ENCODE assay signal across 1 cellular context in the genomic region with DNA sequence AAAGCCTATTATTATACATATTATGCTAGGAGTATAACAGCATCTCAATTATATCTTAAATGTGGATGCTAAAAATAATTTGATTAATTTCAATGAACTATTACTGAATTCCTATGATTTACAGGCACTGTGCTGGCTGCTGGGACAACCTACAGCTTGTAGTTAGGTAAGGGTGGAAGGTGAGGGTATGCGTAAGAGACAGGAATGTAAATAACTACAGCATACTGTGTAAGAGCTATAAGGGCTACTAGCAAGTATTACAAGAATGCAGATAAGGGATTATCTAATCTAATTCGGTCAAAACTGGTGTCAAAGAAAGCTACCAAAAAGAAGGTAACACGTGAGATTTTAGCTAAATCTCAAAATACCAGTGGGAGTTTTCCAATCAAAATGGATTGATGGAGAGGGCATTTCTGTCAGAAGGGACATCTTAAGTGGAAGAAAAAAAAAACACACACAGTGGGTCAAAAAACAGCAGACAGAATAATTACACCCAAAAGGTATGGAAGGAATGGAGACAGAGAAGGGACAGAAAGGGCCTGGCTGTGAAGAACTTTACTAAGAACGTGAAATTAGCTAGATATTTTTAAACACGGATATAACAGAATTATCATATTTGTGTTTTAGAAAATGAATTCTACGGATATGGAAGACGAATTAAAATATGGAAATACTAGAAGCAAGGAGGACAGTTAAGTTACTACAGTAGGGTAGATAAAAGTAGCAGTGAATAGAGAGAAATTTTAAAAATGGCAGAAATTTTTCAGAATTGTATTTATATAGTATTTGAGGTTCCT.
TF ChIP-seq lines count a peak whose summit lies in the region.

No MANE protein-coding gene starts in this region.

TF ChIP-seq in K562, 482 proteins besides CTCF, POLR2A, EP300 and RAD21:
- TF ChIP-seq NFIX (CRISPR knock-in tag; IDR thresholded peaks at IDR 0.05; ENCODE audit: low read depth) (0 out of 2 replicates have a peak, but pooled peaks have one; percentile 37), ZNF140 (CRISPR knock-in tag; IDR thresholded peaks at IDR 0.05) (peak; percentile 56; the same call in 1 of the 2 replicates), FOXM1 (IDR thresholded peaks at IDR 0.05; ENCODE audit: low read depth) (no peak), FOXM1 (CRISPR knock-in tag; IDR thresholded peaks at IDR 0.05; ENCODE audit: low read depth) (no peak)
- TF ChIP-seq, protein P1, sequence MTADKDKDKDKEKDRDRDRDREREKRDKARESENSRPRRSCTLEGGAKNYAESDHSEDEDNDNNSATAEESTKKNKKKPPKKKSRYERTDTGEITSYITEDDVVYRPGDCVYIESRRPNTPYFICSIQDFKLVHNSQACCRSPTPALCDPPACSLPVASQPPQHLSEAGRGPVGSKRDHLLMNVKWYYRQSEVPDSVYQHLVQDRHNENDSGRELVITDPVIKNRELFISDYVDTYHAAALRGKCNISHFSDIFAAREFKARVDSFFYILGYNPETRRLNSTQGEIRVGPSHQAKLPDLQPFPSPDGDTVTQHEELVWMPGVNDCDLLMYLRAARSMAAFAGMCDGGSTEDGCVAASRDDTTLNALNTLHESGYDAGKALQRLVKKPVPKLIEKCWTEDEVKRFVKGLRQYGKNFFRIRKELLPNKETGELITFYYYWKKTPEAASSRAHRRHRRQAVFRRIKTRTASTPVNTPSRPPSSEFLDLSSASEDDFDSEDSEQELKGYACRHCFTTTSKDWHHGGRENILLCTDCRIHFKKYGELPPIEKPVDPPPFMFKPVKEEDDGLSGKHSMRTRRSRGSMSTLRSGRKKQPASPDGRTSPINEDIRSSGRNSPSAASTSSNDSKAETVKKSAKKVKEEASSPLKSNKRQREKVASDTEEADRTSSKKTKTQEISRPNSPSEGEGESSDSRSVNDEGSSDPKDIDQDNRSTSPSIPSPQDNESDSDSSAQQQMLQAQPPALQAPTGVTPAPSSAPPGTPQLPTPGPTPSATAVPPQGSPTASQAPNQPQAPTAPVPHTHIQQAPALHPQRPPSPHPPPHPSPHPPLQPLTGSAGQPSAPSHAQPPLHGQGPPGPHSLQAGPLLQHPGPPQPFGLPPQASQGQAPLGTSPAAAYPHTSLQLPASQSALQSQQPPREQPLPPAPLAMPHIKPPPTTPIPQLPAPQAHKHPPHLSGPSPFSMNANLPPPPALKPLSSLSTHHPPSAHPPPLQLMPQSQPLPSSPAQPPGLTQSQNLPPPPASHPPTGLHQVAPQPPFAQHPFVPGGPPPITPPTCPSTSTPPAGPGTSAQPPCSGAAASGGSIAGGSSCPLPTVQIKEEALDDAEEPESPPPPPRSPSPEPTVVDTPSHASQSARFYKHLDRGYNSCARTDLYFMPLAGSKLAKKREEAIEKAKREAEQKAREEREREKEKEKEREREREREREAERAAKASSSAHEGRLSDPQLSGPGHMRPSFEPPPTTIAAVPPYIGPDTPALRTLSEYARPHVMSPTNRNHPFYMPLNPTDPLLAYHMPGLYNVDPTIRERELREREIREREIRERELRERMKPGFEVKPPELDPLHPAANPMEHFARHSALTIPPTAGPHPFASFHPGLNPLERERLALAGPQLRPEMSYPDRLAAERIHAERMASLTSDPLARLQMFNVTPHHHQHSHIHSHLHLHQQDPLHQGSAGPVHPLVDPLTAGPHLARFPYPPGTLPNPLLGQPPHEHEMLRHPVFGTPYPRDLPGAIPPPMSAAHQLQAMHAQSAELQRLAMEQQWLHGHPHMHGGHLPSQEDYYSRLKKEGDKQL (CRISPR knock-in tag; IDR thresholded peaks at IDR 0.05; ENCODE audit: borderline replicate concordance) = no peak
- TF ChIP-seq, protein P2, sequence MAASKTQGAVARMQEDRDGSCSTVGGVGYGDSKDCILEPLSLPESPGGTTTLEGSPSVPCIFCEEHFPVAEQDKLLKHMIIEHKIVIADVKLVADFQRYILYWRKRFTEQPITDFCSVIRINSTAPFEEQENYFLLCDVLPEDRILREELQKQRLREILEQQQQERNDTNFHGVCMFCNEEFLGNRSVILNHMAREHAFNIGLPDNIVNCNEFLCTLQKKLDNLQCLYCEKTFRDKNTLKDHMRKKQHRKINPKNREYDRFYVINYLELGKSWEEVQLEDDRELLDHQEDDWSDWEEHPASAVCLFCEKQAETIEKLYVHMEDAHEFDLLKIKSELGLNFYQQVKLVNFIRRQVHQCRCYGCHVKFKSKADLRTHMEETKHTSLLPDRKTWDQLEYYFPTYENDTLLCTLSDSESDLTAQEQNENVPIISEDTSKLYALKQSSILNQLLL (CRISPR knock-in tag; IDR thresholded peaks at IDR 0.05; ENCODE audit: borderline replicate concordance) = peak; percentile 53; the same call in 1 of the 2 replicates
